In genomic region chr1:173914366-173914871, GRCh38 we compare ENCODE assay signal across 9 cellular contexts. TPM values are rescaled to one million over a fixed set of nuclear protein-coding genes. Genes with fewer than 3 reads are reported as not detected.
A peak's percentile ranks its signal among the peaks of the same experiment; 100 is the strongest.
DNase-seq lines count a peak whose midpoint lies in the region; ATAC-seq lines count a peak whose summit lies in the region.
"Had no signal": no experiment of that assay in that cellular context is flagged by ENCODE, and none has a peak within 500 bp of the region (broad histone marks: within the 10 kb centered on the region; RNA-seq: fewer than 3 reads in every experiment).

No MANE protein-coding gene starts in this region.

- DNase-seq in activated naive CD4-positive, alpha-beta T cell treated with Interleukin-2 at 50 U/mL for 16 hours = peak; percentile 23
- DNase-seq in activated naive CD4-positive, alpha-beta T cell (lab: John Stamatoyannopoulos, UW) = no peak
- DNase-seq in NCI-H1048 (lab: John Stamatoyannopoulos, UW) (peak; percentile 25), myocyte (ENCODE audit: low read depth) (peak; percentile 4)
- peak; percentile 27 for DNase-seq in activated naive CD8-positive, alpha-beta T cell treated with anti-CD3 and anti-CD28 coated beads, Interleukin-2, amount 50 U/mL, for 24 hours

- H3K27me3 Mint-ChIP-seq in activated naive CD8-positive, alpha-beta T cell treated with anti-CD3 and anti-CD28 coated beads, Interleukin-2, amount 50 U/mL, for 24 hours = no peaks in the 10 kb centered on the region
- H3K27me3 Mint-ChIP-seq: activated naive CD4-positive, alpha-beta T cell treated with anti-CD3 and anti-CD28 coated beads, Interleukin-2, amount 50 U/mL, for 24 hours had no signal

- H3K4me3 Mint-ChIP-seq in activated naive CD8-positive, alpha-beta T cell treated with anti-CD3 and anti-CD28 coated beads, Interleukin-2, amount 50 U/mL, for 24 hours = no peak overlapping the region
- H3K4me3 Mint-ChIP-seq: activated naive CD4-positive, alpha-beta T cell treated with anti-CD3 and anti-CD28 coated beads, Interleukin-2, amount 50 U/mL, for 24 hours had no signal

- no peaks in the 10 kb centered on the region for H3K9me3 Mint-ChIP-seq in activated naive CD8-positive, alpha-beta T cell treated with anti-CD3 and anti-CD28 coated beads, Interleukin-2, amount 50 U/mL, for 24 hours
- H3K9me3 Mint-ChIP-seq: activated naive CD4-positive, alpha-beta T cell treated with anti-CD3 and anti-CD28 coated beads, Interleukin-2, amount 50 U/mL, for 24 hours had no signal

- no peaks in the 10 kb centered on the region for H3K36me3 Mint-ChIP-seq in activated naive CD8-positive, alpha-beta T cell treated with anti-CD3 and anti-CD28 coated beads, Interleukin-2, amount 50 U/mL, for 24 hours (ENCODE audit: low read depth)

- no peak for ATAC-seq in activated naive CD8-positive, alpha-beta T cell treated with anti-CD3 and anti-CD28 coated beads, Interleukin-2, amount 50 U/mL, for 24 hours
- ATAC-seq in GM21390 (IDR thresholded peaks at IDR 0.05; ENCODE audit: unreplicated experiment) (no peak), GM21786 (IDR thresholded peaks at IDR 0.05; ENCODE audit: unreplicated experiment) (no peak), HG02840 (IDR thresholded peaks at IDR 0.05; ENCODE audit: low FRiP score, unreplicated experiment) (no peak)

- no peaks in the 10 kb centered on the region for H3K4me1 Mint-ChIP-seq in activated naive CD8-positive, alpha-beta T cell treated with anti-CD3 and anti-CD28 coated beads, Interleukin-2, amount 50 U/mL, for 24 hours
- H3K4me1 Mint-ChIP-seq: activated naive CD4-positive, alpha-beta T cell treated with anti-CD3 and anti-CD28 coated beads, Interleukin-2, amount 50 U/mL, for 24 hours had no signal

- H3K27ac Mint-ChIP-seq in activated naive CD8-positive, alpha-beta T cell treated with anti-CD3 and anti-CD28 coated beads, Interleukin-2, amount 50 U/mL, for 24 hours = no peak overlapping the region
- H3K27ac Mint-ChIP-seq: activated naive CD4-positive, alpha-beta T cell treated with anti-CD3 and anti-CD28 coated beads, Interleukin-2, amount 50 U/mL, for 24 hours had no signal

RNA-seq across cellular contexts. Expression of gene SERPINC1, which starts 2.7 kb away (rescaled TPM):
- total RNA-seq in myocyte = not detected in 2 replicates
- 0.14 TPM for polyA plus RNA-seq in myocyte (2012)

RNA-seq across cellular contexts. Expression of gene ZBTB37, which starts 46.2 kb away (rescaled TPM):
- total RNA-seq in myocyte = 10.9 and 11.7 TPM in 2 replicates
- 2.0 TPM for polyA plus RNA-seq in myocyte (2012)

RNA-seq across cellular contexts. Expression of gene GAS5, which starts 46.6 kb away (rescaled TPM):
- 275 and 402 TPM in 2 replicates for total RNA-seq in myocyte
- 432 TPM for polyA plus RNA-seq in myocyte (2012)

Comparison
In these comparisons a context has a peak if more than half of its experiments do, and no peak if none do; other contexts are left out.
1. DNase-seq: peak in activated naive CD4-positive, alpha-beta T cell treated with Interleukin-2 at 50 U/mL for 16 hours (single experiment), NCI-H1048 (single experiment), activated naive CD8-positive, alpha-beta T cell treated with anti-CD3 and anti-CD28 coated beads, Interleukin-2, amount 50 U/mL, for 24 hours (single experiment) and myocyte (single experiment); none in activated naive CD4-positive, alpha-beta T cell (0 of 4).